In the genomic region with DNA sequence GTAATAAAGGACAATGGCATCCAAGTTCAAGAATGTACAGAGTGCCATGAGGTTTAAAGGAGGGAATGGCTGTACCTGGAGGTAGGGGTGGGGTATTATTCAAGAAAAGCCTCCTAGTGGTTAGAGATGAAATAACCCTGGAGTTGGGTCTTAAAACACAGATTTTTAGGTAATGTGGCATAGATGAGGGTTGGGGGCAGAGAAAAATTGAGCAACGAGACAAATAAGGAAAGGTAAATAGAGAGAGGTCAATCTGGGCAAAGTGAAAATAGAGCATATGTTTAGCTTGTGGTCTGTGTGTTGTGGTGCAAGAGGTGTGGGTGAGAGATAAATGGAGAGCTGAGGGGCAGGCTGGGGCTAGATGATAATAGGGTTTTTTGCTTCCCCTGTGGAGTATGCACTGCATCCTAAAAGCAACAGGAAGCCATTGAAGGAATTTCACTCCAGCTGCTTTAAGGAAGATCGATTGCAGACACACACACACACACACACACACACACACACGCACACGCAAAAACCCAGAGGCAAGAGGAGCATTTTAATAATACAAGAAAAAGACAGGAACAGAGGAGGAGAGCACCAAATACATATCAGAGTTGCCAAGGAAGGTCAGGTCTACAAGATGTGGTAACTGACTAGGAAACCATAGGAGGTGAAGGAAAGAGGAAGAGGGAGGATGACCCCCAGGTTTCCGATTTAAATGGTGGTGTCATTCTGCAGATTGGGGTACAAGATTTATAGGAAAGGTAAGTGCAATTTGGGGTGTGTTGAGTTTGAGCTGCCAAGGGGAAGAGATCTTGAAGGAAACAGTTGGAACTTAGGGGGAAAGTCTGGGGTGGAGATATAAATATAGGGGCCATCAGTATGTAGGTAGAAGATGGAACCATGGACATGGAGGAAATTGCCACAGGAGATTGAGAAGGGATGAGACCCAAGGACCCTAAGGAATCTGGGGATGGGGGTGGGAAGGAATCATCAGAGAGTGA, we compare ENCODE assay signal across 1 cellular context.
TF ChIP-seq lines count a peak whose summit lies in the region.

No MANE protein-coding gene starts in this region.

TF ChIP-seq in HepG2, 621 proteins besides CTCF, POLR2A, EP300 and RAD21 (continued from another document and continues in another):
- TF ChIP-seq PAF1 (CRISPR knock-in tag; IDR thresholded peaks at IDR 0.05) (no peak), EHMT2 (IDR thresholded peaks at IDR 0.05; ENCODE audit: borderline replicate concordance, low read depth, low read length) (peak; percentile 88; the same call in 1 of the 2 replicates), ARHGAP35 (CRISPR knock-in tag; IDR thresholded peaks at IDR 0.05; ENCODE audit: borderline replicate concordance) (no peak), ETV6 (CRISPR knock-in tag; conservative IDR thresholded peaks at IDR 0.05) (peak; percentile 71; the same call in 1 of the 2 replicates), SMC3 (IDR thresholded peaks at IDR 0.05; ENCODE audit: low read length) (peak; percentile 79), TBL1XR1 (IDR thresholded peaks at IDR 0.05; ENCODE audit: borderline replicate concordance, low read length, partially characterized antibody) (peak; percentile 93), ARID2 (CRISPR knock-in tag; IDR thresholded peaks at IDR 0.05; ENCODE audit: borderline replicate concordance) (peak; percentile 83; the same call in 1 of the 2 replicates), BORCS8-MEF2B (CRISPR knock-in tag; IDR thresholded peaks at IDR 0.05) (no peak), ZNF619 (CRISPR knock-in tag; IDR thresholded peaks at IDR 0.05) (peak; percentile 52; the same call in 1 of the 2 replicates), AGO2 (optimal IDR thresholded peaks at IDR 0.05; ENCODE audit: low read depth, low read length) (no peak), MBNL3 (CRISPR knock-in tag; conservative IDR thresholded peaks at IDR 0.05) (no peak), MLX (CRISPR knock-in tag; IDR thresholded peaks at IDR 0.05) (peak; percentile 97), MAF1 (CRISPR knock-in tag; IDR thresholded peaks at IDR 0.05; ENCODE audit: borderline replicate concordance) (no peak; the same call in none of the 2 replicates), CBFB (CRISPR knock-in tag; IDR thresholded peaks at IDR 0.05) (peak; percentile 100), CBX5 (CRISPR knock-in tag; IDR thresholded peaks at IDR 0.05; ENCODE audit: borderline replicate concordance) (peak; percentile 94), SAP130 (CRISPR knock-in tag; IDR thresholded peaks at IDR 0.05; ENCODE audit: low read depth) (peak; percentile 86), MED13 (CRISPR knock-in tag; IDR thresholded peaks at IDR 0.05) (peak; percentile 97), ZNF292 (CRISPR knock-in tag; IDR thresholded peaks at IDR 0.05; ENCODE audit: borderline replicate concordance, low read depth) (peak; percentile 89; the same call in 1 of the 2 replicates), ZNF672 (CRISPR knock-in tag; IDR thresholded peaks at IDR 0.05) (no peak), FOXJ3 (CRISPR knock-in tag; IDR thresholded peaks at IDR 0.05; ENCODE audit: borderline replicate concordance) (peak; percentile 99), ZNF431 (CRISPR knock-in tag; IDR thresholded peaks at IDR 0.05; ENCODE audit: borderline replicate concordance, low read depth) (peak; percentile 62; the same call in 1 of the 2 replicates), GATA4 (IDR thresholded peaks at IDR 0.05; ENCODE audit: borderline replicate concordance, low read depth) (peak; percentile 93; the same call in 1 of the 2 replicates), USF2 (IDR thresholded peaks at IDR 0.05; ENCODE audit: low read depth, low read length) (no peak), USF2 (CRISPR knock-in tag; IDR thresholded peaks at IDR 0.05; ENCODE audit: borderline replicate concordance) (peak; percentile 83; the same call in 1 of the 2 replicates), ZMYM4 (CRISPR knock-in tag; IDR thresholded peaks at IDR 0.05) (peak; percentile 97), HCFC1 (IDR thresholded peaks at IDR 0.05; ENCODE audit: low read depth, low read length) (no peak), GATAD2A (CRISPR knock-in tag; IDR thresholded peaks at IDR 0.05) (peak; percentile 100), MXD4 (CRISPR knock-in tag; IDR thresholded peaks at IDR 0.05) (peak; percentile 64; the same call in 1 of the 2 replicates), ELF1 (CRISPR knock-in tag; IDR thresholded peaks at IDR 0.05) (peak; percentile 51), POGZ (CRISPR knock-in tag; IDR thresholded peaks at IDR 0.05) (peak; percentile 98), ELF3 (CRISPR knock-in tag; IDR thresholded peaks at IDR 0.05) (peak; percentile 96), ZFP1 (CRISPR knock-in tag; IDR thresholded peaks at IDR 0.05) (peak; percentile 94), SOX13 (IDR thresholded peaks at IDR 0.05) (peak; percentile 92), SOX13 (CRISPR knock-in tag; conservative IDR thresholded peaks at IDR 0.05 in 1 of 2, IDR thresholded peaks at IDR 0.05 in 1 of 2) (peak in 1 of 2 experiments; percentile 98; a peak in 2 of 4 replicates), ZNF264 (CRISPR knock-in tag; IDR thresholded peaks at IDR 0.05) (peak; percentile 95), NCOA1 (CRISPR knock-in tag; IDR thresholded peaks at IDR 0.05) (peak; percentile 94; the same call in 1 of the 2 replicates), ZNF878 (CRISPR knock-in tag; IDR thresholded peaks at IDR 0.05) (peak; percentile 46; the same call in 1 of the 2 replicates), ZNF790 (CRISPR knock-in tag; IDR thresholded peaks at IDR 0.05; ENCODE audit: borderline replicate concordance) (no peak), KLF12 (CRISPR knock-in tag; IDR thresholded peaks at IDR 0.05; ENCODE audit: borderline replicate concordance) (no peak), ZNF121 (CRISPR knock-in tag; IDR thresholded peaks at IDR 0.05) (no peak), ZNF75D (CRISPR knock-in tag; IDR thresholded peaks at IDR 0.05; ENCODE audit: borderline replicate concordance) (no peak), MTA1 (CRISPR knock-in tag; IDR thresholded peaks at IDR 0.05; ENCODE audit: borderline replicate concordance) (peak; percentile 84; the same call in 1 of the 2 replicates), DNMT3B (CRISPR knock-in tag; conservative IDR thresholded peaks at IDR 0.05) (0 out of 2 replicates have a peak, but pooled peaks have one; percentile 26), ARNTL (CRISPR knock-in tag; IDR thresholded peaks at IDR 0.05) (peak; percentile 96), TEAD2 (CRISPR knock-in tag; IDR thresholded peaks at IDR 0.05) (no peak)
- TF ChIP-seq, protein P1, sequence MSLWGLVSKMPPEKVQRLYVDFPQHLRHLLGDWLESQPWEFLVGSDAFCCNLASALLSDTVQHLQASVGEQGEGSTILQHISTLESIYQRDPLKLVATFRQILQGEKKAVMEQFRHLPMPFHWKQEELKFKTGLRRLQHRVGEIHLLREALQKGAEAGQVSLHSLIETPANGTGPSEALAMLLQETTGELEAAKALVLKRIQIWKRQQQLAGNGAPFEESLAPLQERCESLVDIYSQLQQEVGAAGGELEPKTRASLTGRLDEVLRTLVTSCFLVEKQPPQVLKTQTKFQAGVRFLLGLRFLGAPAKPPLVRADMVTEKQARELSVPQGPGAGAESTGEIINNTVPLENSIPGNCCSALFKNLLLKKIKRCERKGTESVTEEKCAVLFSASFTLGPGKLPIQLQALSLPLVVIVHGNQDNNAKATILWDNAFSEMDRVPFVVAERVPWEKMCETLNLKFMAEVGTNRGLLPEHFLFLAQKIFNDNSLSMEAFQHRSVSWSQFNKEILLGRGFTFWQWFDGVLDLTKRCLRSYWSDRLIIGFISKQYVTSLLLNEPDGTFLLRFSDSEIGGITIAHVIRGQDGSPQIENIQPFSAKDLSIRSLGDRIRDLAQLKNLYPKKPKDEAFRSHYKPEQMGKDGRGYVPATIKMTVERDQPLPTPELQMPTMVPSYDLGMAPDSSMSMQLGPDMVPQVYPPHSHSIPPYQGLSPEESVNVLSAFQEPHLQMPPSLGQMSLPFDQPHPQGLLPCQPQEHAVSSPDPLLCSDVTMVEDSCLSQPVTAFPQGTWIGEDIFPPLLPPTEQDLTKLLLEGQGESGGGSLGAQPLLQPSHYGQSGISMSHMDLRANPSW (CRISPR knock-in tag; IDR thresholded peaks at IDR 0.05; ENCODE audit: borderline replicate concordance) = peak; percentile 82; the same call in 1 of the 2 replicates
- TF ChIP-seq, protein P2, sequence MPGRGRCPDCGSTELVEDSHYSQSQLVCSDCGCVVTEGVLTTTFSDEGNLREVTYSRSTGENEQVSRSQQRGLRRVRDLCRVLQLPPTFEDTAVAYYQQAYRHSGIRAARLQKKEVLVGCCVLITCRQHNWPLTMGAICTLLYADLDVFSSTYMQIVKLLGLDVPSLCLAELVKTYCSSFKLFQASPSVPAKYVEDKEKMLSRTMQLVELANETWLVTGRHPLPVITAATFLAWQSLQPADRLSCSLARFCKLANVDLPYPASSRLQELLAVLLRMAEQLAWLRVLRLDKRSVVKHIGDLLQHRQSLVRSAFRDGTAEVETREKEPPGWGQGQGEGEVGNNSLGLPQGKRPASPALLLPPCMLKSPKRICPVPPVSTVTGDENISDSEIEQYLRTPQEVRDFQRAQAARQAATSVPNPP (CRISPR knock-in tag; IDR thresholded peaks at IDR 0.05) = no peak
- TF ChIP-seq, protein P3, sequence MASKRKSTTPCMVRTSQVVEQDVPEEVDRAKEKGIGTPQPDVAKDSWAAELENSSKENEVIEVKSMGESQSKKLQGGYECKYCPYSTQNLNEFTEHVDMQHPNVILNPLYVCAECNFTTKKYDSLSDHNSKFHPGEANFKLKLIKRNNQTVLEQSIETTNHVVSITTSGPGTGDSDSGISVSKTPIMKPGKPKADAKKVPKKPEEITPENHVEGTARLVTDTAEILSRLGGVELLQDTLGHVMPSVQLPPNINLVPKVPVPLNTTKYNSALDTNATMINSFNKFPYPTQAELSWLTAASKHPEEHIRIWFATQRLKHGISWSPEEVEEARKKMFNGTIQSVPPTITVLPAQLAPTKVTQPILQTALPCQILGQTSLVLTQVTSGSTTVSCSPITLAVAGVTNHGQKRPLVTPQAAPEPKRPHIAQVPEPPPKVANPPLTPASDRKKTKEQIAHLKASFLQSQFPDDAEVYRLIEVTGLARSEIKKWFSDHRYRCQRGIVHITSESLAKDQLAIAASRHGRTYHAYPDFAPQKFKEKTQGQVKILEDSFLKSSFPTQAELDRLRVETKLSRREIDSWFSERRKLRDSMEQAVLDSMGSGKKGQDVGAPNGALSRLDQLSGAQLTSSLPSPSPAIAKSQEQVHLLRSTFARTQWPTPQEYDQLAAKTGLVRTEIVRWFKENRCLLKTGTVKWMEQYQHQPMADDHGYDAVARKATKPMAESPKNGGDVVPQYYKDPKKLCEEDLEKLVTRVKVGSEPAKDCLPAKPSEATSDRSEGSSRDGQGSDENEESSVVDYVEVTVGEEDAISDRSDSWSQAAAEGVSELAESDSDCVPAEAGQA (IDR thresholded peaks at IDR 0.05; ENCODE audit: low read depth) = peak; percentile 76
- TF ChIP-seq, protein P3 (CRISPR knock-in tag; IDR thresholded peaks at IDR 0.05; ENCODE audit: borderline replicate concordance) = no peak; the same call in 1 of the 2 replicates
- TF ChIP-seq, protein P4, sequence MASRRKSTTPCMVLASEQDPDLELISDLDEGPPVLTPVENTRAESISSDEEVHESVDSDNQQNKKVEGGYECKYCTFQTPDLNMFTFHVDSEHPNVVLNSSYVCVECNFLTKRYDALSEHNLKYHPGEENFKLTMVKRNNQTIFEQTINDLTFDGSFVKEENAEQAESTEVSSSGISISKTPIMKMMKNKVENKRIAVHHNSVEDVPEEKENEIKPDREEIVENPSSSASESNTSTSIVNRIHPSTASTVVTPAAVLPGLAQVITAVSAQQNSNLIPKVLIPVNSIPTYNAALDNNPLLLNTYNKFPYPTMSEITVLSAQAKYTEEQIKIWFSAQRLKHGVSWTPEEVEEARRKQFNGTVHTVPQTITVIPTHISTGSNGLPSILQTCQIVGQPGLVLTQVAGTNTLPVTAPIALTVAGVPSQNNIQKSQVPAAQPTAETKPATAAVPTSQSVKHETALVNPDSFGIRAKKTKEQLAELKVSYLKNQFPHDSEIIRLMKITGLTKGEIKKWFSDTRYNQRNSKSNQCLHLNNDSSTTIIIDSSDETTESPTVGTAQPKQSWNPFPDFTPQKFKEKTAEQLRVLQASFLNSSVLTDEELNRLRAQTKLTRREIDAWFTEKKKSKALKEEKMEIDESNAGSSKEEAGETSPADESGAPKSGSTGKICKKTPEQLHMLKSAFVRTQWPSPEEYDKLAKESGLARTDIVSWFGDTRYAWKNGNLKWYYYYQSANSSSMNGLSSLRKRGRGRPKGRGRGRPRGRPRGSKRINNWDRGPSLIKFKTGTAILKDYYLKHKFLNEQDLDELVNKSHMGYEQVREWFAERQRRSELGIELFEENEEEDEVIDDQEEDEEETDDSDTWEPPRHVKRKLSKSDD (CRISPR knock-in tag; IDR thresholded peaks at IDR 0.05; ENCODE audit: low read depth) = peak; percentile 55
